1 cellular context compared by ENCODE assay signal in genomic region chr6:4647414-4648365, GRCh38.
A peak's percentile ranks its signal among the peaks of the same experiment; 100 is the strongest.
TF ChIP-seq lines count a peak whose summit lies in the region.

No MANE protein-coding gene starts in this region.

TF ChIP-seq in HepG2, 621 proteins besides CTCF, POLR2A, EP300 and RAD21 (continued from another document and continues in another):
- TF ChIP-seq, protein P1, sequence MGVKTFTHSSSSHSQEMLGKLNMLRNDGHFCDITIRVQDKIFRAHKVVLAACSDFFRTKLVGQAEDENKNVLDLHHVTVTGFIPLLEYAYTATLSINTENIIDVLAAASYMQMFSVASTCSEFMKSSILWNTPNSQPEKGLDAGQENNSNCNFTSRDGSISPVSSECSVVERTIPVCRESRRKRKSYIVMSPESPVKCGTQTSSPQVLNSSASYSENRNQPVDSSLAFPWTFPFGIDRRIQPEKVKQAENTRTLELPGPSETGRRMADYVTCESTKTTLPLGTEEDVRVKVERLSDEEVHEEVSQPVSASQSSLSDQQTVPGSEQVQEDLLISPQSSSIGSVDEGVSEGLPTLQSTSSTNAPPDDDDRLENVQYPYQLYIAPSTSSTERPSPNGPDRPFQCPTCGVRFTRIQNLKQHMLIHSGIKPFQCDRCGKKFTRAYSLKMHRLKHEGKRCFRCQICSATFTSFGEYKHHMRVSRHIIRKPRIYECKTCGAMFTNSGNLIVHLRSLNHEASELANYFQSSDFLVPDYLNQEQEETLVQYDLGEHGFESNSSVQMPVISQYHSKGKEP (CRISPR knock-in tag; IDR thresholded peaks at IDR 0.05) = no peak
- TF ChIP-seq RNF2 (conservative IDR thresholded peaks at IDR 0.05; ENCODE audit: low read depth) = peak; percentile 90
- peak; percentile 67; the same call in 1 of the 2 replicates for TF ChIP-seq MXD4 (CRISPR knock-in tag; IDR thresholded peaks at IDR 0.05)
- 0 out of 2 replicates have a peak, but pooled peaks have one; percentile 35 for TF ChIP-seq ZNF230 (CRISPR knock-in tag; IDR thresholded peaks at IDR 0.05)
- TF ChIP-seq ZNF460 (CRISPR knock-in tag; IDR thresholded peaks at IDR 0.05; ENCODE audit: borderline replicate concordance) = no peak; the same call in 1 of the 2 replicates
- peak; percentile 91 for TF ChIP-seq ZMAT3 (CRISPR knock-in tag; conservative IDR thresholded peaks at IDR 0.05)
- no peak for TF ChIP-seq SKI (IDR thresholded peaks at IDR 0.05; ENCODE audit: partially characterized antibody)
- TF ChIP-seq FOXC1 (CRISPR knock-in tag; IDR thresholded peaks at IDR 0.05; ENCODE audit: borderline replicate concordance) = peak; percentile 59; the same call in 1 of the 2 replicates
- no peak; the same call in 1 of the 2 replicates for TF ChIP-seq SAFB2 (CRISPR knock-in tag; IDR thresholded peaks at IDR 0.05; ENCODE audit: borderline replicate concordance, low read depth)
- 0 out of 2 replicates have a peak, but pooled peaks have one; percentile 62 for TF ChIP-seq SNAI1 (CRISPR knock-in tag; IDR thresholded peaks at IDR 0.05; ENCODE audit: borderline replicate concordance)
- TF ChIP-seq THAP8 (CRISPR knock-in tag; IDR thresholded peaks at IDR 0.05; ENCODE audit: borderline replicate concordance) = no peak
- TF ChIP-seq, protein P2, sequence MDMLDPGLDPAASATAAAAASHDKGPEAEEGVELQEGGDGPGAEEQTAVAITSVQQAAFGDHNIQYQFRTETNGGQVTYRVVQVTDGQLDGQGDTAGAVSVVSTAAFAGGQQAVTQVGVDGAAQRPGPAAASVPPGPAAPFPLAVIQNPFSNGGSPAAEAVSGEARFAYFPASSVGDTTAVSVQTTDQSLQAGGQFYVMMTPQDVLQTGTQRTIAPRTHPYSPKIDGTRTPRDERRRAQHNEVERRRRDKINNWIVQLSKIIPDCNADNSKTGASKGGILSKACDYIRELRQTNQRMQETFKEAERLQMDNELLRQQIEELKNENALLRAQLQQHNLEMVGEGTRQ (IDR thresholded peaks at IDR 0.05; ENCODE audit: low read depth, low read length) = no peak
- TF ChIP-seq, protein P2 (CRISPR knock-in tag; IDR thresholded peaks at IDR 0.05; ENCODE audit: borderline replicate concordance) = no peak
- no peak for TF ChIP-seq ELF4 (CRISPR knock-in tag; IDR thresholded peaks at IDR 0.05; ENCODE audit: borderline replicate concordance)
- TF ChIP-seq ZNF3 (CRISPR knock-in tag; IDR thresholded peaks at IDR 0.05) = no peak
- TF ChIP-seq, protein P3, sequence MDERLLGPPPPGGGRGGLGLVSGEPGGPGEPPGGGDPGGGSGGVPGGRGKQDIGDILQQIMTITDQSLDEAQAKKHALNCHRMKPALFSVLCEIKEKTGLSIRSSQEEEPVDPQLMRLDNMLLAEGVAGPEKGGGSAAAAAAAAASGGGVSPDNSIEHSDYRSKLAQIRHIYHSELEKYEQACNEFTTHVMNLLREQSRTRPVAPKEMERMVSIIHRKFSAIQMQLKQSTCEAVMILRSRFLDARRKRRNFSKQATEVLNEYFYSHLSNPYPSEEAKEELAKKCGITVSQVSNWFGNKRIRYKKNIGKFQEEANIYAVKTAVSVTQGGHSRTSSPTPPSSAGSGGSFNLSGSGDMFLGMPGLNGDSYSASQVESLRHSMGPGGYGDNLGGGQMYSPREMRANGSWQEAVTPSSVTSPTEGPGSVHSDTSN (CRISPR knock-in tag; IDR thresholded peaks at IDR 0.05) = no peak; the same call in 1 of the 2 replicates
- TF ChIP-seq THYN1 (CRISPR knock-in tag; IDR thresholded peaks at IDR 0.05; ENCODE audit: borderline replicate concordance, low read depth) = no peak
- no peak for TF ChIP-seq ZNF496 (CRISPR knock-in tag; IDR thresholded peaks at IDR 0.05; ENCODE audit: insufficient replicate concordance)
- TF ChIP-seq NR2C2 (CRISPR knock-in tag; IDR thresholded peaks at IDR 0.05; ENCODE audit: borderline replicate concordance) = no peak
- no peak for TF ChIP-seq ZNF773 (CRISPR knock-in tag; IDR thresholded peaks at IDR 0.05; ENCODE audit: borderline replicate concordance)
- TF ChIP-seq ZNF296 (CRISPR knock-in tag; conservative IDR thresholded peaks at IDR 0.05) = no peak
- 0 out of 2 replicates have a peak, but pooled peaks have one; percentile 56 for TF ChIP-seq DMTF1 (CRISPR knock-in tag; IDR thresholded peaks at IDR 0.05)
- peak; percentile 53; the same call in 1 of the 2 replicates for TF ChIP-seq ZNF746 (CRISPR knock-in tag; IDR thresholded peaks at IDR 0.05)
- TF ChIP-seq ZNF747 (CRISPR knock-in tag; IDR thresholded peaks at IDR 0.05; ENCODE audit: borderline replicate concordance) = 0 out of 2 replicates have a peak, but pooled peaks have one; percentile 54
- no peak for TF ChIP-seq JDP2 (CRISPR knock-in tag; IDR thresholded peaks at IDR 0.05; ENCODE audit: borderline replicate concordance)
- TF ChIP-seq, protein P4, sequence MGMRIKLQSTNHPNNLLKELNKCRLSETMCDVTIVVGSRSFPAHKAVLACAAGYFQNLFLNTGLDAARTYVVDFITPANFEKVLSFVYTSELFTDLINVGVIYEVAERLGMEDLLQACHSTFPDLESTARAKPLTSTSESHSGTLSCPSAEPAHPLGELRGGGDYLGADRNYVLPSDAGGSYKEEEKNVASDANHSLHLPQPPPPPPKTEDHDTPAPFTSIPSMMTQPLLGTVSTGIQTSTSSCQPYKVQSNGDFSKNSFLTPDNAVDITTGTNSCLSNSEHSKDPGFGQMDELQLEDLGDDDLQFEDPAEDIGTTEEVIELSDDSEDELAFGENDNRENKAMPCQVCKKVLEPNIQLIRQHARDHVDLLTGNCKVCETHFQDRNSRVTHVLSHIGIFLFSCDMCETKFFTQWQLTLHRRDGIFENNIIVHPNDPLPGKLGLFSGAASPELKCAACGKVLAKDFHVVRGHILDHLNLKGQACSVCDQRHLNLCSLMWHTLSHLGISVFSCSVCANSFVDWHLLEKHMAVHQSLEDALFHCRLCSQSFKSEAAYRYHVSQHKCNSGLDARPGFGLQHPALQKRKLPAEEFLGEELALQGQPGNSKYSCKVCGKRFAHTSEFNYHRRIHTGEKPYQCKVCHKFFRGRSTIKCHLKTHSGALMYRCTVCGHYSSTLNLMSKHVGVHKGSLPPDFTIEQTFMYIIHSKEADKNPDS (CRISPR knock-in tag; IDR thresholded peaks at IDR 0.05) = no peak
- 0 out of 2 replicates have a peak, but pooled peaks have one; percentile 55 for TF ChIP-seq ZNF704 (CRISPR knock-in tag; IDR thresholded peaks at IDR 0.05; ENCODE audit: borderline replicate concordance)
- no peak for TF ChIP-seq ZNF251 (CRISPR knock-in tag; IDR thresholded peaks at IDR 0.05)
- peak; percentile 79 for TF ChIP-seq ETV5 (CRISPR knock-in tag; IDR thresholded peaks at IDR 0.05; ENCODE audit: borderline replicate concordance)
- TF ChIP-seq PAWR (CRISPR knock-in tag; IDR thresholded peaks at IDR 0.05; ENCODE audit: borderline replicate concordance) = no peak
- TF ChIP-seq, protein P5, sequence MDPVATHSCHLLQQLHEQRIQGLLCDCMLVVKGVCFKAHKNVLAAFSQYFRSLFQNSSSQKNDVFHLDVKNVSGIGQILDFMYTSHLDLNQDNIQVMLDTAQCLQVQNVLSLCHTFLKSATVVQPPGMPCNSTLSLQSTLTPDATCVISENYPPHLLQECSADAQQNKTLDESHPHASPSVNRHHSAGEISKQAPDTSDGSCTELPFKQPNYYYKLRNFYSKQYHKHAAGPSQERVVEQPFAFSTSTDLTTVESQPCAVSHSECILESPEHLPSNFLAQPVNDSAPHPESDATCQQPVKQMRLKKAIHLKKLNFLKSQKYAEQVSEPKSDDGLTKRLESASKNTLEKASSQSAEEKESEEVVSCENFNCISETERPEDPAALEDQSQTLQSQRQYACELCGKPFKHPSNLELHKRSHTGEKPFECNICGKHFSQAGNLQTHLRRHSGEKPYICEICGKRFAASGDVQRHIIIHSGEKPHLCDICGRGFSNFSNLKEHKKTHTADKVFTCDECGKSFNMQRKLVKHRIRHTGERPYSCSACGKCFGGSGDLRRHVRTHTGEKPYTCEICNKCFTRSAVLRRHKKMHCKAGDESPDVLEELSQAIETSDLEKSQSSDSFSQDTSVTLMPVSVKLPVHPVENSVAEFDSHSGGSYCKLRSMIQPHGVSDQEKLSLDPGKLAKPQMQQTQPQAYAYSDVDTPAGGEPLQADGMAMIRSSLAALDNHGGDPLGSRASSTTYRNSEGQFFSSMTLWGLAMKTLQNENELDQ (CRISPR knock-in tag; IDR thresholded peaks at IDR 0.05; ENCODE audit: borderline replicate concordance) = peak; percentile 84; the same call in 1 of the 2 replicates
- TF ChIP-seq HINFP (CRISPR knock-in tag; IDR thresholded peaks at IDR 0.05; ENCODE audit: low read depth) = 0 out of 2 replicates have a peak, but pooled peaks have one; percentile 61
- peak; percentile 44; the same call in 1 of the 2 replicates for TF ChIP-seq HES4 (CRISPR knock-in tag; IDR thresholded peaks at IDR 0.05; ENCODE audit: borderline replicate concordance)
- 0 out of 2 replicates have a peak, but pooled peaks have one; percentile 47 for TF ChIP-seq ZNF33B (CRISPR knock-in tag; IDR thresholded peaks at IDR 0.05)
- TF ChIP-seq MEIS1 (CRISPR knock-in tag; IDR thresholded peaks at IDR 0.05; ENCODE audit: borderline replicate concordance) = no peak
- TF ChIP-seq, protein P6, sequence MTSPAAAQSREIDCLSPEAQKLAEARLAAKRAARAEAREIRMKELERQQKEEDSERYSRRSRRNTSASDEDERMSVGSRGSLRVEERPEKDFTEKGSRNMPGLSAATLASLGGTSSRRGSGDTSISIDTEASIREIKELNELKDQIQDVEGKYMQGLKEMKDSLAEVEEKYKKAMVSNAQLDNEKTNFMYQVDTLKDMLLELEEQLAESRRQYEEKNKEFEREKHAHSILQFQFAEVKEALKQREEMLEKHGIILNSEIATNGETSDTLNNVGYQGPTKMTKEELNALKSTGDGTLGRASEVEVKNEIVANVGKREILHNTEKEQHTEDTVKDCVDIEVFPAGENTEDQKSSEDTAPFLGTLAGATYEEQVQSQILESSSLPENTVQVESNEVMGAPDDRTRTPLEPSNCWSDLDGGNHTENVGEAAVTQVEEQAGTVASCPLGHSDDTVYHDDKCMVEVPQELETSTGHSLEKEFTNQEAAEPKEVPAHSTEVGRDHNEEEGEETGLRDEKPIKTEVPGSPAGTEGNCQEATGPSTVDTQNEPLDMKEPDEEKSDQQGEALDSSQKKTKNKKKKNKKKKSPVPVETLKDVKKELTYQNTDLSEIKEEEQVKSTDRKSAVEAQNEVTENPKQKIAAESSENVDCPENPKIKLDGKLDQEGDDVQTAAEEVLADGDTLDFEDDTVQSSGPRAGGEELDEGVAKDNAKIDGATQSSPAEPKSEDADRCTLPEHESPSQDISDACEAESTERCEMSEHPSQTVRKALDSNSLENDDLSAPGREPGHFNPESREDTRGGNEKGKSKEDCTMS (CRISPR knock-in tag; conservative IDR thresholded peaks at IDR 0.05) = no peak
- peak; percentile 65 for TF ChIP-seq GATAD2A (CRISPR knock-in tag; IDR thresholded peaks at IDR 0.05)
- TF ChIP-seq, protein P7, sequence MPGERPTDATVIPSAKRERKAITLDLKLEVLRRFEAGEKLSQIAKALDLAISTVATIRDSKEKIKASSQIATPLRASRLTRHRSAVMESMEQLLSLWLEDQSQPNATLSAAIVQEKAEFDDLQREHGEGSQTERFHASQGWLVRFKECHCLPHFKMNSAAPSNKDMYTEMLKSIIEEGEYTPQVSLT (CRISPR knock-in tag; IDR thresholded peaks at IDR 0.05; ENCODE audit: borderline replicate concordance, low read depth) = no peak
- TF ChIP-seq, protein P8, sequence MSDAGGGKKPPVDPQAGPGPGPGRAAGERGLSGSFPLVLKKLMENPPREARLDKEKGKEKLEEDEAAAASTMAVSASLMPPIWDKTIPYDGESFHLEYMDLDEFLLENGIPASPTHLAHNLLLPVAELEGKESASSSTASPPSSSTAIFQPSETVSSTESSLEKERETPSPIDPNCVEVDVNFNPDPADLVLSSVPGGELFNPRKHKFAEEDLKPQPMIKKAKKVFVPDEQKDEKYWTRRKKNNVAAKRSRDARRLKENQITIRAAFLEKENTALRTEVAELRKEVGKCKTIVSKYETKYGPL (CRISPR knock-in tag; IDR thresholded peaks at IDR 0.05) = 0 out of 2 replicates have a peak, but pooled peaks have one; percentile 32
- 0 out of 2 replicates have a peak, but pooled peaks have one; percentile 60 for TF ChIP-seq MIER2 (CRISPR knock-in tag; IDR thresholded peaks at IDR 0.05)
